22 cellular contexts compared by ENCODE assay signal in the genomic region with DNA sequence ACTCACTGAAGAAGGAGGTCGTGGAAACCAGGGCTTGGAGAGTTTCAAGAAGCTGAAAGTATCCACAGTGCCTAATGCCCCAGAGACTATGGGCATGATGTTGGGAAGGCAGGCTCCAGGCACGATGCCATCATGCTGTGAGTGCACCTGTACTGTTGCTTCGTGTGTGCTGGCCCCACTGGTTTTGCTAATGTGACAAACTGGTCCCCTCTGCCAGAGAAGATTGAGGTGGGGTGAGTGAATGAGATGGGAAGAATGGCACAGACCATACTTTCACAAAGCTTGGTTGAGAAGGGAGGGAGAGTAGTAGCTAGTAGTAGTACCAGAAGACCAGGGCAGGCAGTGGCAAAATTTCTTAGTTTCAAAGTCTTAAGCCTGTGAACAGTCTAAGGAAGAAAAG. TPM values are rescaled to one million over a fixed set of nuclear protein-coding genes. Genes with fewer than 3 reads are reported as not detected.
DNase-seq lines count a peak whose midpoint lies in the region; ATAC-seq, FAIRE-seq and TF ChIP-seq lines count a peak whose summit lies in the region.
"Had no signal": no experiment of that assay in that cellular context is flagged by ENCODE, and none has a peak within 500 bp of the region (broad histone marks: within the 10 kb centered on the region; RNA-seq: fewer than 3 reads in every experiment).

No MANE protein-coding gene starts in this region.

- CTCF ChIA-PET in activated CD8-positive, alpha-beta memory T cell treated with anti-CD3 and anti-CD28 coated beads, Interleukin-2, amount 10 ng/mL, durations not matched to agents 7 days and 5 days (lab: Charles Lee): interaction anchor here (0.6 to 2.4 kb wide), 10 partner anchors 13 to 323 kb away, joined by 3 to 12 read pairs (median 4); a partner anchor contains a TSS
- CTCF ChIA-PET in CD8-positive, alpha-beta memory T cell (lab: Charles Lee): interaction anchor here (1.0 to 1.7 kb wide), 8 partner anchors 10 to 173 kb away, joined by 3 to 10 read pairs (median 3); a partner anchor contains a TSS
- CTCF ChIA-PET in activated CD8-positive, alpha-beta T cell treated with anti-CD3 and anti-CD28 coated beads, Interleukin-2, amount 10 ng/mL, durations not matched to agents 7 days and 5 days (lab: Charles Lee): interaction anchor here (1.0 to 1.5 kb wide), 6 partner anchors 13 to 129 kb away, joined by 3 to 8 read pairs (median 4); no protein-coding TSS in a partner anchor

- no peaks in the 10 kb centered on the region for H3K9me3 ChIP-seq in CD8-positive, alpha-beta memory T cell (ENCODE audit: low read length)
- H3K9me3 ChIP-seq in adrenal gland (replicated peaks in 1 of 3): no peaks in the 10 kb centered on the region
- H3K9me3 ChIP-seq: pancreas, right atrium auricular region had no signal

- peaks cover 3% of the 10 kb centered on the region for H3K9me3 Mint-ChIP-seq in activated CD8-positive, alpha-beta memory T cell treated with anti-CD3 and anti-CD28 coated beads, Interleukin-2, amount 10 ng/mL, durations not matched to agents 7 days and 5 days (ENCODE audit: low read depth)
- no peaks in the 10 kb centered on the region for H3K9me3 Mint-ChIP-seq in CD8-positive, alpha-beta memory T cell
- H3K9me3 Mint-ChIP-seq in activated CD8-positive, alpha-beta T cell treated with anti-CD3 and anti-CD28 coated beads, Interleukin-2, amount 10 ng/mL, durations not matched to agents 7 days and 5 days (ENCODE audit: insufficient read depth): peaks cover 5% of the 10 kb centered on the region
- H3K9me3 Mint-ChIP-seq in naive thymus-derived CD8-positive, alpha-beta T cell: peaks cover 0 to 18% (median 2%) of the 10 kb centered on the region in 9 donors

- H3K36me3 Mint-ChIP-seq in activated CD8-positive, alpha-beta memory T cell treated with anti-CD3 and anti-CD28 coated beads, Interleukin-2, amount 10 ng/mL, durations not matched to agents 7 days and 5 days: no peaks in the 10 kb centered on the region
- peaks cover 0 to 5% (median 0%) of the 10 kb centered on the region in 3 donors for H3K36me3 Mint-ChIP-seq in CD8-positive, alpha-beta memory T cell
- H3K36me3 Mint-ChIP-seq in activated CD8-positive, alpha-beta T cell treated with anti-CD3 and anti-CD28 coated beads, Interleukin-2, amount 10 ng/mL, durations not matched to agents 7 days and 5 days (ENCODE audit: low read depth): peaks cover 5% of the 10 kb centered on the region
- peaks cover 0 to 14% (median 0%) of the 10 kb centered on the region in 3 donors for H3K36me3 Mint-ChIP-seq in naive thymus-derived CD8-positive, alpha-beta T cell

- peaks cover 30% of the 10 kb centered on the region for H3K27me3 Mint-ChIP-seq in activated CD8-positive, alpha-beta memory T cell treated with anti-CD3 and anti-CD28 coated beads, Interleukin-2, amount 10 ng/mL, durations not matched to agents 7 days and 5 days
- H3K27me3 Mint-ChIP-seq in CD8-positive, alpha-beta memory T cell: peaks cover 4 to 12% of the 10 kb centered on the region in 2 donors
- peaks cover 31% of the 10 kb centered on the region for H3K27me3 Mint-ChIP-seq in activated CD8-positive, alpha-beta T cell treated with anti-CD3 and anti-CD28 coated beads, Interleukin-2, amount 10 ng/mL, durations not matched to agents 7 days and 5 days (ENCODE audit: low read depth)
- H3K27me3 Mint-ChIP-seq in naive thymus-derived CD8-positive, alpha-beta T cell: peaks cover 7 to 23% (median 14%) of the 10 kb centered on the region in 5 donors

- no peak for DNase-seq in activated CD8-positive, alpha-beta memory T cell treated with anti-CD3 and anti-CD28 coated beads, Interleukin-2, amount 10 ng/mL, durations not matched to agents 7 days and 5 days
- DNase-seq in activated CD8-positive, alpha-beta memory T cell treated with anti-CD3 and anti-CD28 coated beads, Interleukin-2, amount 50 U/mL, for 48 hours: no peak
- DNase-seq in CD8-positive, alpha-beta memory T cell: no peak
- DNase-seq in activated CD8-positive, alpha-beta T cell treated with anti-CD3 and anti-CD28 coated beads, Interleukin-2, amount 10 ng/mL, durations not matched to agents 7 days and 5 days: no peak
- DNase-seq in naive thymus-derived CD8-positive, alpha-beta T cell: no peak
- DNase-seq in H54 (ENCODE audit: insufficient read length, low spot score): no peak
- DNase-seq in activated CD4-positive, CD25-positive, alpha-beta regulatory T cell (lab: John Stamatoyannopoulos, UW): no peak
- DNase-seq in adrenal gland: no peak
- DNase-seq: ACHN, aorta, erythroblast, heart right ventricle, NCI-H1105 treated with DMSO at 0.1 percent for 48 hours, NCI-H2081, NCI-H446 treated with DMSO at 0.1 percent for 48 hours, pancreas, SHP77 treated with DMSO at 0.1 percent for 48 hours had no signal

- TF ChIP-seq CTCF in adrenal gland (IDR thresholded peaks at IDR 0.05): no peak

- no peak for ATAC-seq in activated CD8-positive, alpha-beta memory T cell treated with anti-CD3 and anti-CD28 coated beads, Interleukin-2, amount 10 ng/mL, durations not matched to agents 7 days and 5 days
- ATAC-seq in activated CD8-positive, alpha-beta T cell treated with anti-CD3 and anti-CD28 coated beads, Interleukin-2, amount 10 ng/mL, durations not matched to agents 7 days and 5 days: no peak
- peak in 1 of 2 donors; percentile 18 for ATAC-seq in naive thymus-derived CD8-positive, alpha-beta T cell
- ATAC-seq: heart right ventricle had no signal

- peaks cover 9% of the 10 kb centered on the region for H3K4me1 ChIP-seq in CD8-positive, alpha-beta memory T cell (ENCODE audit: insufficient read depth, low read length)
- H3K4me1 ChIP-seq in adrenal gland (replicated peaks in 1 of 2): no peaks in the 10 kb centered on the region
- H3K4me1 ChIP-seq: BLaER1, heart right ventricle, pancreas, right atrium auricular region had no signal

- intact Hi-C loops in adrenal gland (cut with DNase I): no loop called here

- TF ChIP-seq POLR2A in H54 (IDR thresholded peaks at IDR 0.05; ENCODE audit: low read depth, low read length) (no peak), adrenal gland (IDR thresholded peaks at IDR 0.05) (no peak)

- no peak overlapping the region for H3K4me3 ChIP-seq in CD8-positive, alpha-beta memory T cell (ENCODE audit: low read length)
- H3K4me3 ChIP-seq in adrenal gland: no peak overlapping the region
- H3K4me3 ChIP-seq: BLaER1, heart right ventricle, pancreas, right atrium auricular region had no signal

- H3K4me1 Mint-ChIP-seq in activated CD8-positive, alpha-beta memory T cell treated with anti-CD3 and anti-CD28 coated beads, Interleukin-2, amount 10 ng/mL, durations not matched to agents 7 days and 5 days: peaks cover 47% of the 10 kb centered on the region
- peaks cover 16 to 34% (median 31%) of the 10 kb centered on the region in 3 donors for H3K4me1 Mint-ChIP-seq in CD8-positive, alpha-beta memory T cell
- H3K4me1 Mint-ChIP-seq in activated CD8-positive, alpha-beta T cell treated with anti-CD3 and anti-CD28 coated beads, Interleukin-2, amount 10 ng/mL, durations not matched to agents 7 days and 5 days (ENCODE audit: low read depth): peaks cover 19% of the 10 kb centered on the region
- peaks cover 5 to 11% (median 8%) of the 10 kb centered on the region in 4 donors for H3K4me1 Mint-ChIP-seq in naive thymus-derived CD8-positive, alpha-beta T cell
- H3K4me1 Mint-ChIP-seq: nephron had no signal

- POLR2A ChIA-PET in CD8-positive, alpha-beta memory T cell (lab: Charles Lee): interaction anchor here (1.7 kb wide), 1 partner anchor 19 kb away, joined by 14 read pairs; a partner anchor contains a TSS
- POLR2A ChIA-PET in activated CD8-positive, alpha-beta T cell treated with anti-CD3 and anti-CD28 coated beads, Interleukin-2, amount 10 ng/mL, durations not matched to agents 7 days and 5 days (lab: Charles Lee): interaction anchor here (3.1 kb wide), 1 partner anchor 19 kb away, joined by 26 read pairs; a partner anchor contains a TSS
- POLR2A ChIA-PET in naive thymus-derived CD8-positive, alpha-beta T cell (lab: Charles Lee): interaction anchor here (1.2 kb wide), 1 partner anchor 19 kb away, joined by 3 read pairs; a partner anchor contains a TSS

- WGBS in adrenal gland, 4 donors: 55 to 58% (median 57%) methylated on average over 3 of the region's 3 CpGs

- peak overlapping the region; percentile 12 for H3K4me3 Mint-ChIP-seq in activated CD8-positive, alpha-beta memory T cell treated with anti-CD3 and anti-CD28 coated beads, Interleukin-2, amount 10 ng/mL, durations not matched to agents 7 days and 5 days
- peak overlapping the region in 3 of 7 donors; percentile 8 to 59 (median 8) for H3K4me3 Mint-ChIP-seq in CD8-positive, alpha-beta memory T cell
- H3K4me3 Mint-ChIP-seq in activated CD8-positive, alpha-beta T cell treated with anti-CD3 and anti-CD28 coated beads, Interleukin-2, amount 10 ng/mL, durations not matched to agents 7 days and 5 days: no peak overlapping the region
- H3K4me3 Mint-ChIP-seq in naive thymus-derived CD8-positive, alpha-beta T cell: peak overlapping the region in 3 of 10 donors; percentile 8 to 39 (median 9)
- H3K4me3 Mint-ChIP-seq: nephron had no signal

- no peak for FAIRE-seq in H54 (lab: Jason Lieb, UNC)
- FAIRE-seq: D721Med, pancreas had no signal

- H3K27ac ChIP-seq in CD8-positive, alpha-beta memory T cell (ENCODE audit: low read depth, low read length): peak overlapping the region; percentile 44
- no peak overlapping the region for H3K27ac ChIP-seq in adrenal gland
- H3K27ac ChIP-seq: BLaER1, pancreas, right atrium auricular region, VCaP had no signal

- H3K36me3 ChIP-seq in CD8-positive, alpha-beta memory T cell (ENCODE audit: insufficient read depth, low read length): no peaks in the 10 kb centered on the region
- H3K36me3 ChIP-seq in adrenal gland (replicated peaks in 1 of 2): no peaks in the 10 kb centered on the region
- H3K36me3 ChIP-seq: BLaER1, heart right ventricle, pancreas, right atrium auricular region had no signal

- peak overlapping the region; percentile 85 for H3K27ac Mint-ChIP-seq in activated CD8-positive, alpha-beta memory T cell treated with anti-CD3 and anti-CD28 coated beads, Interleukin-2, amount 10 ng/mL, durations not matched to agents 7 days and 5 days
- peak overlapping the region; percentile 28 to 92 (median 78) for H3K27ac Mint-ChIP-seq in CD8-positive, alpha-beta memory T cell
- peak overlapping the region; percentile 47 for H3K27ac Mint-ChIP-seq in activated CD8-positive, alpha-beta T cell treated with anti-CD3 and anti-CD28 coated beads, Interleukin-2, amount 10 ng/mL, durations not matched to agents 7 days and 5 days
- H3K27ac Mint-ChIP-seq in naive thymus-derived CD8-positive, alpha-beta T cell: peak overlapping the region in 8 of 10 donors; percentile 22 to 98 (median 78)
- H3K27ac Mint-ChIP-seq: nephron had no signal

- H3K27me3 ChIP-seq in CD8-positive, alpha-beta memory T cell (ENCODE audit: insufficient read depth, low read length, poor library complexity, severe bottlenecking): peaks cover 1% of the 10 kb centered on the region
- H3K27me3 ChIP-seq in adrenal gland: peaks cover 16% of the 10 kb centered on the region
- H3K27me3 ChIP-seq: BLaER1, right atrium auricular region had no signal

RNA-seq across cellular contexts. Expression of a gene that starts 19.0 kb away (rescaled TPM):
- total RNA-seq in activated CD8-positive, alpha-beta memory T cell treated with anti-CD3 and anti-CD28 coated beads, Interleukin-2, amount 10 ng/mL, durations not matched to agents 7 days and 5 days: 100 to 1,000 TPM in 1 of 2 experiments, 10 to 100 TPM in 1; 96.6 to 106 TPM
- total RNA-seq in CD8-positive, alpha-beta memory T cell: 100 to 1,000 TPM; 150 to 156 TPM
- polyA plus RNA-seq in CD8-positive, alpha-beta memory T cell: 145 TPM
- total RNA-seq in activated CD8-positive, alpha-beta T cell treated with anti-CD3 and anti-CD28 coated beads, Interleukin-2, amount 10 ng/mL, durations not matched to agents 7 days and 5 days: 100 to 1,000 TPM; 101 to 103 TPM
- 10 to 100 TPM; 67.5 to 67.9 TPM for total RNA-seq in naive thymus-derived CD8-positive, alpha-beta T cell
- 100 to 1,000 TPM; 125 to 130 (median 127) TPM for polyA plus RNA-seq in naive thymus-derived CD8-positive, alpha-beta T cell
- 100 to 1,000 TPM in 1 of 8 donors, 10 to 100 TPM in 7; 65.4 to 103 (median 71.3) TPM for total RNA-seq in adrenal gland
- 100 to 1,000 TPM in 1 of 3 donors, 10 to 100 TPM in 2; 79.9 to 134 (median 85.5) TPM for polyA plus RNA-seq in adrenal gland
